Comparison of ENCODE assay signal across 12 cellular contexts in genomic region chr4:6177587-6178197, GRCh38. TPM values are rescaled to one million over a fixed set of nuclear protein-coding genes. Genes with fewer than 3 reads are reported as not detected.
DNase-seq lines count a peak whose midpoint lies in the region; ATAC-seq and TF ChIP-seq lines count a peak whose summit lies in the region.
"Had no signal": no experiment of that assay in that cellular context is flagged by ENCODE, and none has a peak within 500 bp of the region (broad histone marks: within the 10 kb centered on the region; RNA-seq: fewer than 3 reads in every experiment).

No MANE protein-coding gene starts in this region.

- DNase-seq in NCI-H82 (lab: John Stamatoyannopoulos, UW) (peak; percentile 44), NCI-H82 treated with DMSO at 0.1 percent for 48 hours (lab: John Stamatoyannopoulos, UW; ENCODE audit: unreplicated experiment) (no peak), KBM-7 (peak; percentile 24), SKM-1 (lab: John Stamatoyannopoulos, UW; ENCODE audit: unreplicated experiment) (no peak), HT-29 (ENCODE audit: low spot score) (no peak), foreskin keratinocyte (no peak)
- peak; percentile 64 for DNase-seq in activated CD8-positive, alpha-beta memory T cell treated with anti-CD3 and anti-CD28 coated beads, Interleukin-2, amount 50 U/mL, for 48 hours
- DNase-seq in stimulated activated CD4-positive, alpha-beta T cell treated with anti-CD3 and anti-CD28 coated beads, Interleukin-2, amount 100 ng/mL, for 24 hours = peak; percentile 37 to 50
- DNase-seq: NCI-H510A had no signal

- no peak for TF ChIP-seq CTCF in foreskin keratinocyte (conservative IDR thresholded peaks at IDR 0.05)

- no peak for ATAC-seq in foreskin keratinocyte

- no peaks in the 10 kb centered on the region for H3K4me1 ChIP-seq in foreskin keratinocyte
- H3K4me1 ChIP-seq: adrenal gland, tibial nerve had no signal

- H3K27ac ChIP-seq in foreskin keratinocyte = no peak overlapping the region
- H3K27ac ChIP-seq: adrenal gland, tibial nerve had no signal

- H3K27me3 ChIP-seq in foreskin keratinocyte = no peaks in the 10 kb centered on the region
- H3K27me3 ChIP-seq: adrenal gland, tibial nerve had no signal

- in situ Hi-C loops in KBM-7 (cut with MboI; ENCODE audit: low pct_unique_long_range_greater_than_20kb, low sequenced_read_pairs) = no loop called here

RNA-seq across cellular contexts. Expression of gene JAKMIP1, which starts 22.7 kb away (rescaled TPM):
- total RNA-seq in HT-29 (2014; rRNA removed; shearing (Covaris generic)) = not detected in 2 replicates
- not detected in 2 replicates for total RNA-seq in foreskin keratinocyte
- not detected in 2 replicates for polyA plus RNA-seq in foreskin keratinocyte
- polyA plus RNA-seq: AG04450 had no signal

Comparison
In these comparisons a context has a peak if more than half of its experiments do, and no peak if none do; other contexts are left out.
1. DNase-seq: peak in NCI-H82 (single experiment), KBM-7 (single experiment), activated CD8-positive, alpha-beta memory T cell treated with anti-CD3 and anti-CD28 coated beads, Interleukin-2, amount 50 U/mL, for 48 hours (single experiment) and stimulated activated CD4-positive, alpha-beta T cell treated with anti-CD3 and anti-CD28 coated beads, Interleukin-2, amount 100 ng/mL, for 24 hours (2 of 2); none in NCI-H82 treated with DMSO at 0.1 percent for 48 hours (single experiment), SKM-1 (single experiment), HT-29 (single experiment) and foreskin keratinocyte (0 of 2).